12 cellular contexts compared by ENCODE assay signal in genomic region chr2:167596072-167596471, GRCh38.
DNase-seq lines count a peak whose midpoint lies in the region; ATAC-seq and TF ChIP-seq lines count a peak whose summit lies in the region.
"Had no signal": no experiment of that assay in that cellular context is flagged by ENCODE, and none has a peak within 500 bp of the region (broad histone marks: within the 10 kb centered on the region; RNA-seq: fewer than 3 reads in every experiment).

No MANE protein-coding gene starts in this region.

- no peaks in the 10 kb centered on the region for H3K36me3 Mint-ChIP-seq in brain
- H3K36me3 Mint-ChIP-seq in CD4-positive, alpha-beta memory T cell: no peaks in the 10 kb centered on the region

- peak overlapping the region in 3 of 5 experiments; percentile 39 to 51 (median 41) for H3K27ac Mint-ChIP-seq in brain
- H3K27ac Mint-ChIP-seq in CD4-positive, alpha-beta memory T cell: no peak overlapping the region
- H3K27ac Mint-ChIP-seq: T-helper 2 cell treated with Interferon-gamma antibody and Interleukin-4, amounts not matched to agents 5 μg/mL and 100 μg/mL, for 36 hours had no signal

- H3K36me3 ChIP-seq in Peyer's patch: no peaks in the 10 kb centered on the region
- no peaks in the 10 kb centered on the region for H3K36me3 ChIP-seq in CD4-positive, alpha-beta memory T cell (ENCODE audit: insufficient read depth, low read length)

- H3K4me1 ChIP-seq in Peyer's patch: no peaks in the 10 kb centered on the region
- H3K4me1 ChIP-seq in CD4-positive, alpha-beta memory T cell (ENCODE audit: insufficient read depth, low read length): no peaks in the 10 kb centered on the region

- H3K4me1 Mint-ChIP-seq in brain: peaks cover 24% of the 10 kb centered on the region
- H3K4me1 Mint-ChIP-seq in CD4-positive, alpha-beta memory T cell: peaks cover 0 to 5% (median 0%) of the 10 kb centered on the region in 4 donors

- H3K9me3 Mint-ChIP-seq in brain: no peaks in the 10 kb centered on the region
- H3K9me3 Mint-ChIP-seq in CD4-positive, alpha-beta memory T cell: no peaks in the 10 kb centered on the region
- H3K9me3 Mint-ChIP-seq: T-helper 2 cell treated with Interferon-gamma antibody and Interleukin-4, amounts not matched to agents 5 μg/mL and 100 μg/mL, for 36 hours had no signal

- H3K4me3 ChIP-seq in Peyer's patch: no peak overlapping the region
- no peak overlapping the region for H3K4me3 ChIP-seq in CD4-positive, alpha-beta memory T cell (ENCODE audit: low read length in 2 of 2)

- no peaks in the 10 kb centered on the region for H3K27me3 ChIP-seq in Peyer's patch
- H3K27me3 ChIP-seq in CD4-positive, alpha-beta memory T cell (ENCODE audit: insufficient read depth, low read length): no peaks in the 10 kb centered on the region

- H3K27me3 Mint-ChIP-seq in brain: no peaks in the 10 kb centered on the region
- peaks cover 0 to 4% of the 10 kb centered on the region in 2 donors for H3K27me3 Mint-ChIP-seq in CD4-positive, alpha-beta memory T cell

- CTCF ChIA-PET in CD4-positive, alpha-beta memory T cell (lab: Charles Lee; ENCODE audit: partially characterized antibody): no interaction called here

- H3K9me3 ChIP-seq in Peyer's patch: no peaks in the 10 kb centered on the region
- H3K9me3 ChIP-seq in CD4-positive, alpha-beta memory T cell (ENCODE audit: control insufficient read depth in 1 of 2, low read length in 2 of 2): no peaks in the 10 kb centered on the region

- no peak for TF ChIP-seq CTCF in brain (conservative IDR thresholded peaks at IDR 0.05)
- no peak for TF ChIP-seq CTCF in Peyer's patch (IDR thresholded peaks at IDR 0.05)

- H3K27ac ChIP-seq in Peyer's patch: no peak overlapping the region
- no peak overlapping the region for H3K27ac ChIP-seq in CD4-positive, alpha-beta memory T cell (ENCODE audit: low read depth, low read length)

- ATAC-seq in GM18870 (IDR thresholded peaks at IDR 0.05; ENCODE audit: unreplicated experiment): peak; percentile 99
- peak; percentile 89 for ATAC-seq in GM21447 (IDR thresholded peaks at IDR 0.05; ENCODE audit: unreplicated experiment)
- peak; percentile 90 for ATAC-seq in HG03060 (IDR thresholded peaks at IDR 0.05; ENCODE audit: low read depth, unreplicated experiment)

- DNase-seq in cardiac septum (ENCODE audit: low spot score) (no peak), posterior cingulate gyrus (no peak), Peyer's patch (no peak)
- no peak for DNase-seq in CD4-positive, alpha-beta memory T cell
- DNase-seq: anterior cingulate cortex, mesenchymal stem cell, NCI-H1417 treated with DMSO at 0.1 percent for 48 hours had no signal

- intact Hi-C loops in cardiac septum (cut with DNase I) (no loop called here), posterior cingulate gyrus (cut with DNase I) (no loop called here)
- intact Hi-C loops in CD4-positive, alpha-beta memory T cell (cut with micrococcal nuclease): no loop called here

- POLR2A ChIA-PET in CD4-positive, alpha-beta memory T cell (lab: Charles Lee; ENCODE audit: partially characterized antibody): no interaction called here

- no peak for TF ChIP-seq POLR2A in Peyer's patch (IDR thresholded peaks at IDR 0.05)

- no peak overlapping the region for H3K4me3 Mint-ChIP-seq in brain
- peak overlapping the region in 3 of 8 donors; percentile 8 to 63 (median 43) for H3K4me3 Mint-ChIP-seq in CD4-positive, alpha-beta memory T cell
- H3K4me3 Mint-ChIP-seq: T-helper 2 cell treated with Interferon-gamma antibody and Interleukin-4, amounts not matched to agents 5 μg/mL and 100 μg/mL, for 36 hours had no signal

Comparison
In these comparisons a context has a peak if more than half of its experiments do, and no peak if none do; other contexts are left out.
1. H3K27ac Mint-ChIP-seq: peak in brain (3 of 5); none in CD4-positive, alpha-beta memory T cell (0 of 7).
2. Peak in every context shown above with its lines, with median percentiles within 50 percentile points of each other: ATAC-seq.